ENCODE assay signal across 19 cellular contexts in the genomic region with DNA sequence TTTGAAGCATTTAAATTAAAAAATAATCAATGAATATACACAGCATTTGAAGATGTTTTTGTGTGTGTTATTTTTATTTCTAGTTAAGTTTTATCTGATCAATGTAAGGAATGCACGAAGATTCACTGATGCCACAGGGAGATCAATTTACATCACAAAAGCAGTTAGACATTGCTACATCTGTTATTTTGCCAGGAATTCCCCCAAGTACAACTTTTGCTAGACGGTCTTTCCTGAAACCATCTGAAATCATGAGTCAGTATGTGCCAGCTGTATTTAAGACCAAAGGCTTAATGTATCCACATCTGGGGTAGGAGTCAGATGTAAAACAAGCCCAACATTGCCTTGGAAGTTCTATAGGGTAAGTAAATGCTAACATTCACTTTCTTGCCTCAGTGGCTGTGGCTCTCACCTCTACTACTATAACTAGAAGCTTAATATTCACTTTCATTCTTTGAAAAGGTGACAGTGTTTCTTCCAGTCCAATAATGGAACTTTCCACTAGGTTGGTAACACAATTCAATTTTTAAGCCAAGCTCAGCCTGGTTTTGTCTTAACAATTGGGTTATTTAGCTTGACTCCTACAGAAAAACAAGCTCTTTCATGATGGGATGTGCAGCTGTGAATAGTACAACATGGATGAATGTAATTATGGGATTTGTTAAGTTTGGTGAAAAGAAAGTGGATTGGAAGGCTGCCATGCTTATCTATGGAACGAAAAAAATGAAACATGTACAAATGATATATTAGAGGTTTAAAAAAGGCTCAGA.
A peak's percentile ranks its signal among the peaks of the same experiment; 100 is the strongest.
DNase-seq lines count a peak whose midpoint lies in the region; FAIRE-seq and TF ChIP-seq lines count a peak whose summit lies in the region.
"Had no signal": no experiment of that assay in that cellular context is flagged by ENCODE, and none has a peak within 500 bp of the region (broad histone marks: within the 10 kb centered on the region; RNA-seq: fewer than 3 reads in every experiment).

No MANE protein-coding gene starts in this region.

- H3K27ac ChIP-seq in KMS-11 = no peak overlapping the region
- H3K27ac ChIP-seq in dorsolateral prefrontal cortex = peak overlapping the region in 58 of 59 donors; percentile 10 to 98 (median 80)
- H3K27ac ChIP-seq in layer of hippocampus (ENCODE audit: low read depth, low read length) = peak overlapping the region; percentile 92
- peak overlapping the region; percentile 95 for H3K27ac ChIP-seq in temporal lobe (ENCODE audit: low read depth, low read length)
- no peak overlapping the region for H3K27ac ChIP-seq in small intestine (ENCODE audit: low read depth in 1 of 2, low read length in 1 of 2)
- H3K27ac ChIP-seq: C4-2B had no signal

- no peak overlapping the region for H3K9ac ChIP-seq in KMS-11

- intact Hi-C loops in dorsolateral prefrontal cortex (cut with DNase I) (loop anchor here in 1 of 2 donors (10.0 kb wide), 1 partner anchor 47 kb away; no protein-coding TSS in a partner anchor), Caco-2 (cut with micrococcal nuclease; ENCODE audit: unreplicated experiment) (no loop called here)

- BruUV-seq in Caco-2 (replicated peaks; lab: Mats Ljungman, UMichigan) = no TSS peak

- no peaks in the 10 kb centered on the region for H3K79me2 ChIP-seq in KMS-11 (ENCODE audit: insufficient read depth, low read depth)

- DNase-seq in dorsolateral prefrontal cortex (no peak), small intestine (no peak), Caco-2 (no peak), GM03348 (ENCODE audit: low spot score) (no peak)
- DNase-seq in stimulated activated CD4-positive, alpha-beta T cell treated with anti-CD3 and anti-CD28 coated beads, Interleukin-4, amount 100 ng/mL, for 24 hours = no peak
- DNase-seq: DMS153; NCI-H1105 treated with DMSO at 0.1 percent for 48 hours; NCI-H1694 treated with DMSO at 0.1 percent for 48 hours; NCI-H526 treated with DMSO at 0.1 percent for 48 hours; NK-92 treated with Interleukin-12 subunit alpha and Interleukin-12 subunit beta, amount 100 ng/mL, for 24 hours; OCI-M1; RPMI8226 had no signal

- H3K4me1 Mint-ChIP-seq in Caco-2 (ENCODE audit: low read depth, unreplicated experiment) = no peaks in the 10 kb centered on the region

- H3K27me3 Mint-ChIP-seq in Caco-2 (ENCODE audit: insufficient read depth, unreplicated experiment) = no peaks in the 10 kb centered on the region
- H3K27me3 Mint-ChIP-seq: IgD-negative memory B cell had no signal

- WGBS in small intestine, 3 donors = 74 to 81% (median 79%) methylated on average over 3 of the region's 3 CpGs

- no peak overlapping the region for H3K27ac Mint-ChIP-seq in Caco-2 (ENCODE audit: unreplicated experiment)
- H3K27ac Mint-ChIP-seq: IgD-negative memory B cell had no signal

- TF ChIP-seq CTCF in KMS-11 (conservative IDR thresholded peaks at IDR 0.05; ENCODE audit: low read depth, low read length) (no peak), dorsolateral prefrontal cortex (IDR thresholded peaks at IDR 0.05 in 54 of 56, conservative IDR thresholded peaks at IDR 0.05 in 2 of 56; ENCODE audit: low read depth in 1 of 56, partially characterized antibody in 56 of 56) (no peak), Caco-2 (IDR thresholded peaks at IDR 0.05; ENCODE audit: insufficient read depth in 1 of 2, low read depth in 1 of 2, low read length in 1 of 2, severe bottlenecking in 1 of 2, unreplicated experiment in 1 of 2) (no peak)

- no peaks in the 10 kb centered on the region for H3K36me3 ChIP-seq in KMS-11 (ENCODE audit: insufficient read depth)
- H3K36me3 ChIP-seq in small intestine (ENCODE audit: control insufficient read depth in 2 of 2, insufficient read depth in 2 of 2, low read length in 2 of 2) = no peaks in the 10 kb centered on the region
- no peaks in the 10 kb centered on the region for H3K36me3 ChIP-seq in Caco-2 (ENCODE audit: control insufficient read depth, insufficient read depth, low read length)
- H3K36me3 ChIP-seq: HAP-1 had no signal

- H3K9me3 ChIP-seq in small intestine (ENCODE audit: control insufficient read depth, low read depth) (peaks cover 2% of the 10 kb centered on the region), Caco-2 (no peaks in the 10 kb centered on the region)
- H3K9me3 ChIP-seq: HAP-1 had no signal

- CTCF ChIA-PET in Caco-2 (lab: Charles Lee) = no interaction called here

- FAIRE-seq in small intestine (lab: Jason Lieb, UNC) = no peak
- FAIRE-seq: HTR-8/SVneo had no signal

- H3K4me3 Mint-ChIP-seq in Caco-2 (ENCODE audit: unreplicated experiment) = no peak overlapping the region
- H3K4me3 Mint-ChIP-seq: IgD-negative memory B cell had no signal

- H3K36me3 Mint-ChIP-seq in Caco-2 (ENCODE audit: insufficient read depth, unreplicated experiment) = no peaks in the 10 kb centered on the region
- H3K36me3 Mint-ChIP-seq: IgD-negative memory B cell had no signal

- H3K4me1 ChIP-seq in KMS-11 (ENCODE audit: low read depth, poor library complexity, severe bottlenecking) (peaks cover 11% of the 10 kb centered on the region), small intestine (ENCODE audit: control insufficient read depth in 2 of 2, insufficient read depth in 1 of 2, low read depth in 1 of 2, low read length in 1 of 2) (no peaks in the 10 kb centered on the region), Caco-2 (no peaks in the 10 kb centered on the region)
- H3K4me1 ChIP-seq: HAP-1 had no signal

- POLR2A ChIA-PET in Caco-2 (lab: Charles Lee) = no interaction called here

- H3K4me3 ChIP-seq in KMS-11 (IDR thresholded peaks at IDR 0.05; ENCODE audit: insufficient read depth, low read depth, low read length) (no peak overlapping the region), dorsolateral prefrontal cortex (peak overlapping the region in 5 of 59 donors; percentile 13 to 43 (median 30)), small intestine (ENCODE audit: low read depth in 1 of 2, low read length in 2 of 2) (no peak overlapping the region), Caco-2 (ENCODE audit: low read depth, low read length) (no peak overlapping the region)
- H3K4me3 ChIP-seq: HAP-1 had no signal

- peaks cover 10% of the 10 kb centered on the region for H3K9me3 Mint-ChIP-seq in Caco-2 (ENCODE audit: unreplicated experiment)

- H3K27me3 ChIP-seq in KMS-11 (ENCODE audit: insufficient read depth, low read depth) = no peaks in the 10 kb centered on the region
- H3K27me3 ChIP-seq in dorsolateral prefrontal cortex = no peaks in the 10 kb centered on the region
- no peaks in the 10 kb centered on the region for H3K27me3 ChIP-seq in layer of hippocampus (ENCODE audit: control insufficient read depth, insufficient read depth, low read length)
- H3K27me3 ChIP-seq in small intestine (ENCODE audit: control insufficient read depth in 2 of 2, insufficient read depth in 2 of 2, low read length in 2 of 2) = no peaks in the 10 kb centered on the region
- H3K27me3 ChIP-seq in Caco-2 (replicated peaks; ENCODE audit: control insufficient read depth, insufficient read depth, low read length) = no peaks in the 10 kb centered on the region

- H2AFZ ChIP-seq in KMS-11 (ENCODE audit: low read depth) = no peak overlapping the region

- no peaks in the 10 kb centered on the region for H4K20me1 ChIP-seq in KMS-11 (ENCODE audit: insufficient read depth)

- peak overlapping the region; percentile 13; the same call in 1 of the 2 replicates for H3K4me2 ChIP-seq in KMS-11

Comparison
In these comparisons a context has a peak if more than half of its experiments do, and no peak if none do; other contexts are left out.
1. H3K27ac ChIP-seq: peak in dorsolateral prefrontal cortex (58 of 59), layer of hippocampus (single experiment) and temporal lobe (single experiment); none in KMS-11 (single experiment) and small intestine (0 of 2).